In genomic region chr2:27729198-27729597, GRCh38 we compare ENCODE assay signal across 22 cellular contexts. TPM values are rescaled to one million over a fixed set of nuclear protein-coding genes. Genes with fewer than 3 reads are reported as not detected.
DNase-seq lines count a peak whose midpoint lies in the region; ATAC-seq and TF ChIP-seq lines count a peak whose summit lies in the region.
"Had no signal": no experiment of that assay in that cellular context is flagged by ENCODE, and none has a peak within 500 bp of the region (broad histone marks: within the 10 kb centered on the region; RNA-seq: fewer than 3 reads in every experiment).

No MANE protein-coding gene starts in this region.

- intact Hi-C loops in left ventricle myocardium inferior (cut with micrococcal nuclease), result no loop called here
- intact Hi-C loops in cardiac septum (cut with DNase I), result no loop called here
- intact Hi-C loops in vagina (cut with DNase I), result no loop called here

- WGBS in tibial nerve, 2 donors, result 38 to 45% methylated on average over 4 of the region's 4 CpGs
- WGBS in smooth muscle cell (ENCODE audit: low lambda C conversion rate), result 58% methylated on average over 4 of the region's 4 CpGs

- H3K27me3 ChIP-seq in left ventricle myocardium inferior (ENCODE audit: low read depth), result no peaks in the 10 kb centered on the region
- H3K27me3 ChIP-seq in vagina, result no peaks in the 10 kb centered on the region
- no peaks in the 10 kb centered on the region for H3K27me3 ChIP-seq in tibial nerve
- no peaks in the 10 kb centered on the region for H3K27me3 ChIP-seq in smooth muscle cell (ENCODE audit: low read depth)

- H3F3A ChIP-seq in smooth muscle cell (ENCODE audit: low read depth), result no peaks in the 10 kb centered on the region

- H3K4me1 ChIP-seq in left ventricle myocardium inferior (peaks cover 62% of the 10 kb centered on the region), vagina (peaks cover 22% of the 10 kb centered on the region), tibial nerve (peaks cover 0 to 35% (median 6%) of the 10 kb centered on the region in 4 donors), smooth muscle cell (ENCODE audit: low read depth) (peaks cover 12% of the 10 kb centered on the region)

- no peaks in the 10 kb centered on the region for H3K9me3 ChIP-seq in left ventricle myocardium inferior (replicated peaks)
- no peaks in the 10 kb centered on the region for H3K9me3 ChIP-seq in vagina
- H3K9me3 ChIP-seq in tibial nerve, result no peaks in the 10 kb centered on the region
- H3K9me3 ChIP-seq in smooth muscle cell (replicated peaks; ENCODE audit: low read depth), result no peaks in the 10 kb centered on the region
- H3K9me3 ChIP-seq: ovary had no signal

- H3K9ac ChIP-seq in smooth muscle cell (ENCODE audit: low read depth), result no peak overlapping the region
- H3K9ac ChIP-seq: KMS-11 had no signal

- no peak for ATAC-seq in HG02884 (IDR thresholded peaks at IDR 0.05; ENCODE audit: unreplicated experiment)
- ATAC-seq: activated CD4-positive, CD25-positive, alpha-beta regulatory T cell treated with anti-CD3 and anti-CD28 coated beads, Interleukin-2, amount 50 U/mL, for 24 hours; activated naive CD8-positive, alpha-beta T cell treated with anti-CD3 and anti-CD28 coated beads, Interleukin-2, amount 50 U/mL, for 24 hours; activated T-helper 17 cell treated with anti-CD3 and anti-CD28 coated beads, Interleukin-2, amount 50 U/mL, for 72 hours; SK-N-SH treated with all-trans-retinoic acid at 6 μM for 48 hours had no signal

- TF ChIP-seq CTCF in left ventricle myocardium inferior (IDR thresholded peaks at IDR 0.05; ENCODE audit: borderline replicate concordance), result no peak
- TF ChIP-seq CTCF in vagina (IDR thresholded peaks at IDR 0.05), result no peak
- no peak for TF ChIP-seq CTCF in tibial nerve (IDR thresholded peaks at IDR 0.05)
- no peak for TF ChIP-seq CTCF in smooth muscle cell (IDR thresholded peaks at IDR 0.05; ENCODE audit: borderline replicate concordance, insufficient read depth, poor library complexity, severe bottlenecking)

- TF ChIP-seq EP300 in tibial nerve (IDR thresholded peaks at IDR 0.05), result no peak

- no peaks in the 10 kb centered on the region for H3K79me2 ChIP-seq in smooth muscle cell (ENCODE audit: low read depth)

- H4K20me1 ChIP-seq in smooth muscle cell (ENCODE audit: low read depth), result no peaks in the 10 kb centered on the region

- H3K36me3 ChIP-seq in left ventricle myocardium inferior (no peaks in the 10 kb centered on the region), vagina (no peaks in the 10 kb centered on the region), tibial nerve (no peaks in the 10 kb centered on the region), smooth muscle cell (ENCODE audit: low read depth) (no peaks in the 10 kb centered on the region)
- H3K36me3 ChIP-seq: ovary had no signal

- H3K27ac ChIP-seq in left ventricle myocardium inferior (replicated peaks) (peak overlapping the region; percentile 79), vagina (peak overlapping the region; percentile 15), tibial nerve (peak overlapping the region in 1 of 4 donors; percentile 59), smooth muscle cell (ENCODE audit: low read depth) (no peak overlapping the region)
- H3K27ac ChIP-seq: epithelial cell of prostate, KMS-11, ovary had no signal

- DNase-seq in left ventricle myocardium inferior (no peak), cardiac septum (ENCODE audit: low spot score) (no peak), cerebellar cortex (ENCODE audit: low spot score) (peak; percentile 31), mesenteric fat pad (ENCODE audit: low spot score) (peak; percentile 22), vagina (ENCODE audit: extremely low spot score in 2 of 2) (no peak), tibial nerve (ENCODE audit: low spot score in 2 of 2) (no peak), smooth muscle cell (lab: John Stamatoyannopoulos, UW; ENCODE audit: unreplicated experiment) (no peak)
- DNase-seq: activated naive CD8-positive, alpha-beta T cell treated with anti-CD3 and anti-CD28 coated beads, Interleukin-2, amount 50 U/mL, for 24 hours; CD4-positive, alpha-beta memory T cell; DMS79 treated with DMSO at 0.1 percent for 48 hours; NCI-H187 treated with DMSO at 0.1 percent for 48 hours; NCI-H446; ovary; RPMI8226; stimulated activated CD4-positive, alpha-beta T cell treated with anti-CD3 and anti-CD28 coated beads, Interleukin-2, amount 100 ng/mL, for 48 hours; T1000 had no signal

- no peak overlapping the region for H3K4me2 ChIP-seq in smooth muscle cell
- H3K4me2 ChIP-seq: KMS-11 had no signal

- no peak overlapping the region for H3K4me3 ChIP-seq in left ventricle myocardium inferior
- no peak overlapping the region for H3K4me3 ChIP-seq in vagina
- H3K4me3 ChIP-seq in tibial nerve, result no peak overlapping the region
- no peak overlapping the region for H3K4me3 ChIP-seq in smooth muscle cell
- H3K4me3 ChIP-seq: ovary had no signal

- no peak overlapping the region for H2AFZ ChIP-seq in smooth muscle cell (ENCODE audit: low read depth)

- TF ChIP-seq POLR2A in vagina (IDR thresholded peaks at IDR 0.05), result no peak
- no peak for TF ChIP-seq POLR2A in tibial nerve (IDR thresholded peaks at IDR 0.05)

RNA-seq across cellular contexts. Expression of gene MRPL33, which starts 42.3 kb away (rescaled TPM):
- total RNA-seq in left ventricle myocardium inferior, result 390 TPM
- 258 TPM for total RNA-seq in cardiac septum
- 71.1 TPM for total RNA-seq in mesenteric fat pad
- total RNA-seq in vagina, result 87.7 TPM
- 100 to 1,000 TPM; 101 to 186 (median 119) TPM for total RNA-seq in tibial nerve
- 94.5 and 142 TPM in 2 replicates for total RNA-seq in smooth muscle cell
- polyA plus RNA-seq in smooth muscle cell, result 192 and 193 TPM in 2 replicates

Comparison
In these comparisons a context has a peak if more than half of its experiments do, and no peak if none do; other contexts are left out.
1. DNase-seq: peak in cerebellar cortex (single experiment) and mesenteric fat pad (single experiment); none in left ventricle myocardium inferior (single experiment), cardiac septum (single experiment), vagina (0 of 2), tibial nerve (0 of 2) and smooth muscle cell (single experiment).